Comparison of ENCODE assay signal across 21 cellular contexts in the genomic region with DNA sequence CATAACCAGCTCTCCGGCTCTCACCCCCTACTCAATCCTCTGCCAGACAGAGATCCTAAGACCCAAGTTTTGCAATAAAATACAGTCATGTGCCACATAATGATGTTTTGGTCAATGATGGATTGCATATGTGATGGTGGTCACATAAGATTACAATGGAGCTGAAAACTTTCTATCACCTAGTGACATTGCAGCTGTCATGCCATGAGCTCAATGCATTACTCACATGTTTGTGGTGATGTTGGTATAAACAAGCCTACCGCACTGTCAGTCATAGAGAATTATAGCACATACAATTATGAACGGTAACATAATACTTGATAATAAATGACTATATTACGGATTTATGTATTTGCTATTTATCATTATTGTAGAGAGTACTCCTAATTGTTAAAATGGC. TPM values are rescaled to one million over a fixed set of nuclear protein-coding genes. Genes with fewer than 3 reads are reported as not detected.
"Had no signal": no experiment of that assay in that cellular context is flagged by ENCODE, and none has a peak within 500 bp of the region (broad histone marks: within the 10 kb centered on the region; RNA-seq: fewer than 3 reads in every experiment).

No MANE protein-coding gene starts in this region.

- ATAC-seq: HepG2, SK-N-SH treated with all-trans-retinoic acid at 6 μM for 48 hours had no signal

- DNase-seq: IMR-90, Karpas-422, KG1, MG63, NCI-H1092 treated with DMSO at 0.1 percent for 48 hours, NCI-H1436, NCI-H187, NCI-H2029, NCI-H2081 treated with DMSO at 0.1 percent for 48 hours, NCI-H2171, NCI-H226, NCI-H446, NCI-H510A, NCI-H524 treated with DMSO at 0.1 percent for 48 hours, NCI-H69, NCI-H774, Right ventricle myocardium superior, RPMI8226, SIG-M5 had no signal

- H3K36me3 ChIP-seq: MG63 had no signal

- H3K9me3 ChIP-seq: MG63 had no signal

- H3K27me3 ChIP-seq: MG63 had no signal

- H3K4me3 ChIP-seq: MG63 had no signal

RNA-seq across cellular contexts. Expression of a gene that starts 26.9 kb away (rescaled TPM):
- total RNA-seq: HepG2, IMR-90, Right ventricle myocardium superior had no signal
